Comparison of ENCODE assay signal across 18 cellular contexts in the genomic region with DNA sequence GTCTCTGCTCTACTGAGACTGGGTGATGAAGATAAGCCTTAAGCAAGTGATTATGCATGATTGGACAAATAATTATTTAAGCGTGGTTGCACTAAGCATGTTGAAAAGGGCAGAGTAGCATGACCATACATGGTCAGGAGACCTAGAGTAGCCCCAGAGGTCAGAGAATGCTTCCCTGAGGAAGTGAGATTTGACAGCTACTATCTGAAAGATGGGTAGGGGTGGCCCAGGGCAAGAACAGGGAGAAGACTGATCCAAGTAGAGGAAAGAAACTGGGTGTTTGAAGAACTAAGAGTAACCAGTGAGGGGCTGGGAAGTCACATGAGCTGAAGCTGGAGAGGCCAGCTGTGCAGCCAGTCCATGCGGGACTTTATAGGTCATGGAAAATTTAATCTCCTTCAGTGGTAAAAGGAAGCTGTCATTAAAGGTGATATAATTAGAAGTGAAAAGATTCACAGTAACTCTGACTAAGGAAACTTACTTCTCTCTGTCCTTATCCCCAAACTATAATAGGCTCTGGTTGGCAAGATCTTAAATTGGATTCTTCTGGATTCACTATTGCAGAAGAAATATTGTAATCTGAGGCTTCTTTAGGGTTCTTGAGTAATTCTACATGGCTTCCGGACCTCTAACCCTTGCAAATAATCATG. TPM values are rescaled to one million over a fixed set of nuclear protein-coding genes. Genes with fewer than 3 reads are reported as not detected.
"Had no signal": no experiment of that assay in that cellular context is flagged by ENCODE, and none has a peak within 500 bp of the region (broad histone marks: within the 10 kb centered on the region; RNA-seq: fewer than 3 reads in every experiment).

No MANE protein-coding gene starts in this region.

- ATAC-seq: activated CD4-positive, CD25-positive, alpha-beta regulatory T cell treated with anti-CD3 and anti-CD28 coated beads, Interleukin-2, amount 50 U/mL, for 24 hours; right cardiac atrium; stimulated activated effector memory CD8-positive, alpha-beta T cell treated with anti-CD3 and anti-CD28 coated beads, Interleukin-12 subunit alpha, Interleukin-12 subunit beta, amount 100 ng/mL, for 72 hours had no signal

- FAIRE-seq: frontal cortex had no signal

- H3K4me3 ChIP-seq: esophagus muscularis mucosa, heart right ventricle had no signal

- H3K4me1 Mint-ChIP-seq: naive B cell; stimulated activated effector memory CD8-positive, alpha-beta T cell treated with anti-CD3 and anti-CD28 coated beads, Interleukin-12 subunit alpha, Interleukin-12 subunit beta, amount 100 ng/mL, for 72 hours had no signal

- H3K9me3 ChIP-seq: esophagus muscularis mucosa had no signal

- DNase-seq: activated T-cell treated with anti-CD3 and anti-CD28 coated beads, Interleukin-2, amount 50 U/mL, for 1 hour; amygdala; brain microvascular endothelial cell; cerebellar nuclear complex; heart right ventricle; islet precursor cell; naive B cell; nucleus accumbens; right cardiac atrium had no signal

- H3K36me3 ChIP-seq: brain microvascular endothelial cell, esophagus muscularis mucosa, heart right ventricle had no signal

- H3K27me3 Mint-ChIP-seq: progenitor cell of endocrine pancreas, type B pancreatic cell had no signal

- H3K36me3 Mint-ChIP-seq: activated naive CD4-positive, alpha-beta T cell treated with anti-CD3 and anti-CD28 coated beads, Interleukin-2, amount 50 U/mL, for 24 hours; mesothelial cell of epicardium; naive B cell; stimulated activated effector memory CD8-positive, alpha-beta T cell treated with anti-CD3 and anti-CD28 coated beads, Interleukin-12 subunit alpha, Interleukin-12 subunit beta, amount 100 ng/mL, for 72 hours; type B pancreatic cell had no signal

- H3K27ac Mint-ChIP-seq: activated naive CD4-positive, alpha-beta T cell treated with anti-CD3 and anti-CD28 coated beads, Interleukin-2, amount 50 U/mL, for 24 hours; mesothelial cell of epicardium; progenitor cell of endocrine pancreas; stimulated activated effector memory CD8-positive, alpha-beta T cell treated with anti-CD3 and anti-CD28 coated beads, Interleukin-12 subunit alpha, Interleukin-12 subunit beta, amount 100 ng/mL, for 72 hours; type B pancreatic cell had no signal

- H3K27ac ChIP-seq: brain microvascular endothelial cell, esophagus muscularis mucosa had no signal

- H3K9me3 Mint-ChIP-seq: activated naive CD4-positive, alpha-beta T cell treated with anti-CD3 and anti-CD28 coated beads, Interleukin-2, amount 50 U/mL, for 24 hours; stimulated activated effector memory CD8-positive, alpha-beta T cell treated with anti-CD3 and anti-CD28 coated beads, Interleukin-12 subunit alpha, Interleukin-12 subunit beta, amount 100 ng/mL, for 72 hours had no signal

- H3K27me3 ChIP-seq: brain microvascular endothelial cell, esophagus muscularis mucosa, heart right ventricle had no signal

- H3K4me3 Mint-ChIP-seq: activated naive CD4-positive, alpha-beta T cell treated with anti-CD3 and anti-CD28 coated beads, Interleukin-2, amount 50 U/mL, for 24 hours; mesothelial cell of epicardium; naive B cell; stimulated activated effector memory CD8-positive, alpha-beta T cell treated with anti-CD3 and anti-CD28 coated beads, Interleukin-12 subunit alpha, Interleukin-12 subunit beta, amount 100 ng/mL, for 72 hours; type B pancreatic cell had no signal

RNA-seq across cellular contexts. Expression of gene KCTD16, which starts 35.4 kb away (rescaled TPM):
- total RNA-seq: T-helper 2 cell treated with Interferon-gamma antibody and Interleukin-4, amounts not matched to agents 100 ng/mL and 5 ng/mL, for 36 hours had no signal
